15 cellular contexts compared by ENCODE assay signal in genomic region chr9:35164711-35165110, GRCh38. TPM values are rescaled to one million over a fixed set of nuclear protein-coding genes. Genes with fewer than 3 reads are reported as not detected.
DNase-seq lines count a peak whose midpoint lies in the region; ATAC-seq and TF ChIP-seq lines count a peak whose summit lies in the region.
"Had no signal": no experiment of that assay in that cellular context is flagged by ENCODE, and none has a peak within 500 bp of the region (broad histone marks: within the 10 kb centered on the region; RNA-seq: fewer than 3 reads in every experiment).

No MANE protein-coding gene starts in this region.

- no TSS peak for BruUV-seq in Caco-2 (replicated peaks; lab: Mats Ljungman, UMichigan)

- H3K4me3 Mint-ChIP-seq in type B pancreatic cell (peak overlapping the region; percentile 52), Caco-2 (ENCODE audit: unreplicated experiment) (no peak overlapping the region), endodermal cell (no peak overlapping the region)
- H3K4me3 Mint-ChIP-seq: activated CD8-positive, alpha-beta T cell treated with anti-CD3 and anti-CD28 coated beads, Interleukin-2, amount 10 ng/mL, durations not matched to agents 7 days and 5 days; T-helper 1 cell treated with Interleukin-12 subunit alpha and Interleukin-12 subunit beta and Interleukin-4 antibody, amounts not matched to agents 30 μg/mL and 1 μg/mL, for 36 hours had no signal

- no peaks in the 10 kb centered on the region for H3K27me3 ChIP-seq in left ventricle myocardium inferior (ENCODE audit: low read depth)
- no peaks in the 10 kb centered on the region for H3K27me3 ChIP-seq in adipocyte (replicated peaks; ENCODE audit: control insufficient read depth, insufficient read depth, low read length)
- no peaks in the 10 kb centered on the region for H3K27me3 ChIP-seq in Caco-2 (replicated peaks; ENCODE audit: control insufficient read depth, insufficient read depth, low read length)
- no peaks in the 10 kb centered on the region for H3K27me3 ChIP-seq in endodermal cell (ENCODE audit: control insufficient read depth, insufficient read depth, low read length, poor library complexity, severe bottlenecking)
- H3K27me3 ChIP-seq: vagina had no signal

- H3K36me3 Mint-ChIP-seq in type B pancreatic cell, result no peaks in the 10 kb centered on the region
- H3K36me3 Mint-ChIP-seq in Caco-2 (ENCODE audit: insufficient read depth, unreplicated experiment), result no peaks in the 10 kb centered on the region
- peaks cover 10% of the 10 kb centered on the region for H3K36me3 Mint-ChIP-seq in endodermal cell (ENCODE audit: low read depth)
- H3K36me3 Mint-ChIP-seq: IgD-negative memory B cell had no signal

- H3K9me3 Mint-ChIP-seq in type B pancreatic cell (no peaks in the 10 kb centered on the region), Caco-2 (ENCODE audit: unreplicated experiment) (no peaks in the 10 kb centered on the region), endodermal cell (peaks cover 2% of the 10 kb centered on the region)
- H3K9me3 Mint-ChIP-seq: IgD-negative memory B cell; T-helper 1 cell treated with Interleukin-12 subunit alpha and Interleukin-12 subunit beta and Interleukin-4 antibody, amounts not matched to agents 30 μg/mL and 1 μg/mL, for 36 hours had no signal

- H3K9ac ChIP-seq in adipocyte (ENCODE audit: low read length), result no peak overlapping the region
- no peak overlapping the region for H3K9ac ChIP-seq in endodermal cell (ENCODE audit: extremely low read depth, low read length, poor library complexity, severe bottlenecking)

- no peaks in the 10 kb centered on the region for H3K27me3 Mint-ChIP-seq in type B pancreatic cell
- H3K27me3 Mint-ChIP-seq in Caco-2 (ENCODE audit: insufficient read depth, unreplicated experiment), result no peaks in the 10 kb centered on the region
- no peaks in the 10 kb centered on the region for H3K27me3 Mint-ChIP-seq in endodermal cell (ENCODE audit: insufficient read depth)

- H3K4me1 Mint-ChIP-seq in type B pancreatic cell (ENCODE audit: unreplicated experiment) (peaks cover 24% of the 10 kb centered on the region), Caco-2 (ENCODE audit: low read depth, unreplicated experiment) (no peaks in the 10 kb centered on the region), endodermal cell (peaks cover 17% of the 10 kb centered on the region)

- no peaks in the 10 kb centered on the region for H3K36me3 ChIP-seq in left ventricle myocardium inferior
- H3K36me3 ChIP-seq in adipocyte (ENCODE audit: control insufficient read depth, insufficient read depth, low read length, severe bottlenecking), result no peaks in the 10 kb centered on the region
- H3K36me3 ChIP-seq in Caco-2 (ENCODE audit: control insufficient read depth, insufficient read depth, low read length), result no peaks in the 10 kb centered on the region
- H3K36me3 ChIP-seq in endodermal cell (ENCODE audit: control insufficient read depth, insufficient read depth, low read length), result no peaks in the 10 kb centered on the region
- H3K36me3 ChIP-seq: heart right ventricle, vagina had no signal

- intact Hi-C loops in left ventricle myocardium inferior (cut with micrococcal nuclease), result loop anchor here (5.0 kb wide), 1 partner anchor 47 kb away; the partner anchor contains the start of gene ATOSB
- intact Hi-C loops in left ventricle myocardium superior (cut with micrococcal nuclease), result no loop called here
- intact Hi-C loops in Caco-2 (cut with micrococcal nuclease; ENCODE audit: unreplicated experiment), result loop anchor here (5.0 kb wide), 1 partner anchor 73 kb away; no protein-coding TSS in a partner anchor

- H3K27ac ChIP-seq in left ventricle myocardium inferior (replicated peaks) (peak overlapping the region; percentile 98), endodermal cell (ENCODE audit: low read depth, low read length) (no peak overlapping the region)
- H3K27ac ChIP-seq: vagina had no signal

- no peak for DNase-seq in left ventricle myocardium inferior
- DNase-seq in left ventricle myocardium superior, result no peak
- DNase-seq in adipocyte (ENCODE audit: low read depth), result peak; percentile 40
- peak; percentile 49 for DNase-seq in glomerular visceral epithelial cell (ENCODE audit: extremely low spot score)
- DNase-seq in type B pancreatic cell (ENCODE audit: extremely low spot score, unreplicated experiment), result no peak
- no peak for DNase-seq in NCI-H2081 treated with DMSO at 0.1 percent for 48 hours (lab: John Stamatoyannopoulos, UW)
- no peak for DNase-seq in Caco-2
- DNase-seq in endodermal cell, result no peak
- DNase-seq: activated CD8-positive, alpha-beta T cell treated with anti-CD3 and anti-CD28 coated beads, Interleukin-2, amount 10 ng/mL, durations not matched to agents 7 days and 5 days; cortex of kidney; heart right ventricle had no signal

- TF ChIP-seq CTCF in left ventricle myocardium inferior (IDR thresholded peaks at IDR 0.05; ENCODE audit: borderline replicate concordance), result no peak
- no peak for TF ChIP-seq CTCF in type B pancreatic cell (conservative IDR thresholded peaks at IDR 0.05)
- no peak for TF ChIP-seq CTCF in Caco-2 (IDR thresholded peaks at IDR 0.05; ENCODE audit: insufficient read depth in 1 of 2, low read depth in 1 of 2, low read length in 1 of 2, severe bottlenecking in 1 of 2, unreplicated experiment in 1 of 2)
- no peak for TF ChIP-seq CTCF in endodermal cell (conservative IDR thresholded peaks at IDR 0.05)

- CTCF ChIA-PET in Caco-2 (lab: Charles Lee), result no interaction called here

- H3K4me1 ChIP-seq in left ventricle myocardium inferior (peaks cover 48% of the 10 kb centered on the region), adipocyte (ENCODE audit: control insufficient read depth, insufficient read depth, low read length) (peaks cover 8% of the 10 kb centered on the region), Caco-2 (peaks cover 10% of the 10 kb centered on the region), endodermal cell (ENCODE audit: control insufficient read depth, insufficient read depth, low read length) (no peaks in the 10 kb centered on the region)

- WGBS in endodermal cell (ENCODE audit: insufficient coverage in 1 of 2, insufficient read length in 1 of 2), 2 experiments, result 90 to 97% methylated on average over 3 of the region's 3 CpGs

- POLR2A ChIA-PET in Caco-2 (lab: Charles Lee), result no interaction called here

- H3K27ac Mint-ChIP-seq in type B pancreatic cell (peak overlapping the region; percentile 30), Caco-2 (ENCODE audit: unreplicated experiment) (no peak overlapping the region), endodermal cell (no peak overlapping the region)
- H3K27ac Mint-ChIP-seq: activated CD8-positive, alpha-beta T cell treated with anti-CD3 and anti-CD28 coated beads, Interleukin-2, amount 10 ng/mL, durations not matched to agents 7 days and 5 days; IgD-negative memory B cell; T-helper 1 cell treated with Interleukin-12 subunit alpha and Interleukin-12 subunit beta and Interleukin-4 antibody, amounts not matched to agents 30 μg/mL and 1 μg/mL, for 36 hours had no signal

- H3K9me3 ChIP-seq in left ventricle myocardium inferior (replicated peaks) (no peaks in the 10 kb centered on the region), adipocyte (ENCODE audit: control insufficient read depth, low read length) (no peaks in the 10 kb centered on the region), Caco-2 (no peaks in the 10 kb centered on the region), endodermal cell (ENCODE audit: control insufficient read depth, low read length) (no peaks in the 10 kb centered on the region)
- H3K9me3 ChIP-seq: heart right ventricle, vagina had no signal

- no peak overlapping the region for H3K4me3 ChIP-seq in left ventricle myocardium inferior
- no peak overlapping the region for H3K4me3 ChIP-seq in adipocyte (ENCODE audit: low read length)
- H3K4me3 ChIP-seq in Caco-2 (ENCODE audit: low read depth, low read length), result no peak overlapping the region
- no peak overlapping the region for H3K4me3 ChIP-seq in endodermal cell (ENCODE audit: low read length)
- H3K4me3 ChIP-seq: heart right ventricle, vagina had no signal

- no peak for ATAC-seq in left ventricle myocardium superior
- ATAC-seq: activated CD8-positive, alpha-beta T cell treated with anti-CD3 and anti-CD28 coated beads, Interleukin-2, amount 10 ng/mL, durations not matched to agents 7 days and 5 days; HCT116; heart right ventricle had no signal

RNA-seq across cellular contexts. Expression of gene UNC13B, which starts 2.9 kb away (rescaled TPM):
- 21.6 TPM for total RNA-seq in left ventricle myocardium inferior
- total RNA-seq in left ventricle myocardium superior, result 25.5 TPM
- total RNA-seq in type B pancreatic cell (ENCODE audit: low replicate concordance), result 48.9 and 62.1 TPM in 2 replicates
- 19.7 and 20.8 TPM in 2 replicates for total RNA-seq in Caco-2 (2022)
- 10 to 100 TPM; 53.9 to 57.2 TPM for total RNA-seq in endodermal cell
- 35.5 TPM for polyA plus RNA-seq in endodermal cell (2013, experiment 1 of 2)
- polyA plus RNA-seq in endodermal cell (2013, experiment 2 of 2), result 30.9 TPM
- polyA plus RNA-seq: IgD-negative memory B cell had no signal

RNA-seq across cellular contexts. Expression of gene ATOSB, which starts 49.0 kb away (rescaled TPM):
- total RNA-seq in left ventricle myocardium inferior (17.0 TPM), left ventricle myocardium superior (15.6 TPM), type B pancreatic cell (ENCODE audit: low replicate concordance) (15.6 and 23.3 TPM in 2 replicates), Caco-2 (2022) (5.8 and 6.4 TPM in 2 replicates), endodermal cell (10 to 100 TPM; 21.1 to 22.7 TPM)
- 28.0 TPM for polyA plus RNA-seq in endodermal cell (2013, experiment 1 of 2)
- polyA plus RNA-seq in endodermal cell (2013, experiment 2 of 2), result 30.0 TPM

Comparison
In these comparisons a context has a peak if more than half of its experiments do, and no peak if none do; other contexts are left out.
1. DNase-seq: peak in adipocyte (single experiment) and glomerular visceral epithelial cell (single experiment); none in left ventricle myocardium inferior (single experiment), left ventricle myocardium superior (single experiment), type B pancreatic cell (single experiment), NCI-H2081 treated with DMSO at 0.1 percent for 48 hours (single experiment), Caco-2 (0 of 2) and endodermal cell (single experiment).